In the genomic region with DNA sequence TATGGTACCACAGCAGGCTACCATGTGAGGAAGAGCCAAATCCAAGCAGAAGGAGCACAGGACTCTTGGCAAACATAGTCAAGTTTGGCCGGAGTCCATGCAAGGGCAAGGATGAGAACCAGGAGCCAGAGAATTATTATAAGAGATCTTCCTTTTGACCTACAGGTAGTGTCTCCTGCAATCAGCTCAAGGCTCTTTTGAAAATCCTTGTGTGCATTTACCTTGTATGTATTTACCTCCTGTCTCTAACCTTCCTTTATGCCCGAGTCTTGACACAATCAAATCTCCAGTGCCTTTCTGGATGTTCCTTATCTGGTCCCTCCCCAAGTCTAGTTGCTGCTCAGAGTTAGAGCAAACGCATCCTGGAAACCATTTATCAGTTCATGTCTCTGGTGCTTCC, we compare ENCODE assay signal across 22 cellular contexts.
"Had no signal": no experiment of that assay in that cellular context is flagged by ENCODE, and none has a peak within 500 bp of the region (broad histone marks: within the 10 kb centered on the region; RNA-seq: fewer than 3 reads in every experiment).

No MANE protein-coding gene starts in this region.

- H3K4me3 ChIP-seq: K562 had no signal

- ATAC-seq: K562, Panc1, PC-3, T-cell had no signal

- H3K27me3 Mint-ChIP-seq: IgD-negative memory B cell, T-cell had no signal

- H3K27ac Mint-ChIP-seq: IgD-negative memory B cell, T-cell had no signal

- H3K4me1 Mint-ChIP-seq: IgD-negative memory B cell, T-cell had no signal

- H3K36me3 Mint-ChIP-seq: IgD-negative memory B cell, T-cell had no signal

- H3K4me3 Mint-ChIP-seq: IgD-negative memory B cell, T-cell had no signal

- H3K27ac ChIP-seq: HL-60, KMS-11, RWPE1 had no signal

- H3K4me2 ChIP-seq: KMS-11, SK-N-SH had no signal

- DNase-seq: Kasumi-1, MM.1S, NCI-H1092 treated with DMSO at 0.1 percent for 48 hours, NCI-H1436, NCI-H1694, NCI-H187 treated with DMSO at 0.1 percent for 48 hours, NCI-H2029 treated with DMSO at 0.1 percent for 48 hours, NCI-H2227 treated with DMSO at 0.1 percent for 48 hours, NCI-H524, NCI-H526 treated with DMSO at 0.1 percent for 48 hours, NCI-H748 treated with DMSO at 0.1 percent for 48 hours, PC-3, SHP77, SK-N-SH, SW 1271, T-cell had no signal

- H3K9me3 ChIP-seq: SK-N-SH had no signal

- H3K9ac ChIP-seq: KMS-11, SK-N-SH had no signal
